In the genomic region with DNA sequence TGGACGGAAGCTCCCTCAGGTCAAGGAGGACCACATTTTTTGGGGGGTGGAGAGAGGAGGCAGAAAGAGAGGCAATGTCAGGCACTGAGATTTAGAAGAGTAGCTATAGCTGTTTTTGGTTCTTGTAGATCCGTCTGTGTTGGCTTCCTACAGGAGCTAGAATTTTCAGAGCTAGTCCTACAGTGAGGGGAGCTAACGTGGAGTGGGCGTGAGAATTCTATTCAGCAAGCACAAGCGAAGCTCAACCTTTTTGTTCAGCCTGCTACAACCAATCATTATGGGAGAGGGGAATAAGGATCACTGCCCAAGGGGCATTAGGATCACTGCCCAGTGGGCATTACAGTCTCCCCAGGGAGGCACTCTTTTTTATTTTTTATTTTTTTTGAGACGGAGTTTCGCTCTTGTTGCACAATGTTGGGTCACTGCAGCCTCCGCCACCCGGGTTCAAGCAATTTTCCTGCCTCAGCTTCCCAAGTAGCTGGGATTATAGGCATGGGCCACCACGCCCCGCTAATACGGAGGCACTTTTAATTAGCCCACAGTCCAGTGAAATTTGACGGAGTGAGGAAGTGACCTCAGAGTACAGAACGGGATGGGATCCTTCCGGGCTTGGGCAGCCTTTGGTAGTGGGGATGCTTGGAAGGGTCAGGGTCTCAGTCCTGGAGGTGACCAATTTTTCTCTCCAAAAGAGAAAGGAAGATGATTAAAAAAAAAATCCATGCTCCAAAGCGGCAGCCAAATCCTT, we compare ENCODE assay signal across 8 cellular contexts. TPM values are rescaled to one million over a fixed set of nuclear protein-coding genes. Genes with fewer than 3 reads are reported as not detected.
DNase-seq lines count a peak whose midpoint lies in the region; ATAC-seq and TF ChIP-seq lines count a peak whose summit lies in the region.

No MANE protein-coding gene starts in this region.

- H3K4me3 Mint-ChIP-seq in H9: peak overlapping the region; percentile 82 to 92
- peak overlapping the region; percentile 90 for H3K4me3 Mint-ChIP-seq in activated CD4-positive, alpha-beta memory T cell treated with anti-CD3 and anti-CD28 coated beads, Interleukin-2, amount 10 ng/mL, durations not matched to agents 7 days and 5 days

- no peak for DNase-seq in A673 (ENCODE audit: low spot score)
- no peak for DNase-seq in H9
- no peak for DNase-seq in activated CD4-positive, alpha-beta memory T cell treated with anti-CD3 and anti-CD28 coated beads, Interleukin-2, amount 10 ng/mL, durations not matched to agents 7 days and 5 days
- peak in 4 of 5 donors; percentile 37 to 50 (median 42) for DNase-seq in heart left ventricle
- DNase-seq in retinal pigment epithelial cell (ENCODE audit: low read depth): no peak
- DNase-seq in KG1 (lab: John Stamatoyannopoulos, UW): no peak
- DNase-seq in stimulated activated naive CD4-positive, alpha-beta T cell (lab: John Stamatoyannopoulos, UW): no peak

- H3K9me3 ChIP-seq in A673 (ENCODE audit: low read depth, low read length, poor library complexity, severe bottlenecking) (no peaks in the 10 kb centered on the region), H9 (ENCODE audit: control insufficient read depth, low read depth, low read length) (no peaks in the 10 kb centered on the region), heart left ventricle (no peaks in the 10 kb centered on the region)

- no peak overlapping the region for H3K23ac ChIP-seq in H9 (ENCODE audit: insufficient read length, low read depth, low read length)

- no peak overlapping the region for H2AFZ ChIP-seq in H9 (ENCODE audit: low read length)

- peaks cover 23% of the 10 kb centered on the region for H3K4me1 ChIP-seq in A673 (ENCODE audit: insufficient read depth, low read length, poor library complexity, severe bottlenecking)
- peaks cover 3% of the 10 kb centered on the region; the same call in 1 of the 2 replicates for H3K4me1 ChIP-seq in H9 (ENCODE audit: insufficient read depth, low read length)
- H3K4me1 ChIP-seq in heart left ventricle: peaks cover 9 to 40% (median 34%) of the 10 kb centered on the region in 12 donors

- intact Hi-C loops in A673 (cut with micrococcal nuclease; ENCODE audit: unreplicated experiment): no loop called here
- intact Hi-C loops in heart left ventricle (cut with DNase I): loop anchor here in 9 of 10 donors (2.0 to 10.0 kb wide), 12 partner anchors 44 to 199 kb away; partner anchors contain the start of gene RNF24 (in 1 of the 9)

- no peak for TF ChIP-seq POLR2A in heart left ventricle (IDR thresholded peaks at IDR 0.05)

- no peak overlapping the region for H2BK12ac ChIP-seq in H9 (ENCODE audit: insufficient read length, low read depth, low read length)

- no peak overlapping the region for H2BK120ac ChIP-seq in H9 (ENCODE audit: low read depth, low read length, poor library complexity, severe bottlenecking)

- H3K23me2 ChIP-seq in H9 (ENCODE audit: insufficient read length, low read depth, low read length, poor library complexity, severe bottlenecking): peaks cover 20% of the 10 kb centered on the region

- ATAC-seq in heart left ventricle (peak; percentile 16 to 38 (median 30)), HG03432 (IDR thresholded peaks at IDR 0.05; ENCODE audit: unreplicated experiment) (no peak)

- peaks cover 4 to 5% of the 10 kb centered on the region in 2 experiments; a peak in 2 of 5 replicates for H3K9me3 Mint-ChIP-seq in H9
- H3K9me3 Mint-ChIP-seq in activated CD4-positive, alpha-beta memory T cell treated with anti-CD3 and anti-CD28 coated beads, Interleukin-2, amount 10 ng/mL, durations not matched to agents 7 days and 5 days: no peaks in the 10 kb centered on the region

- BruUV-seq in A673 (replicated peaks; lab: Mats Ljungman, UMichigan): TSS peak; percentile 59

- H3K27ac Mint-ChIP-seq in H9: peak overlapping the region; percentile 95 to 98 (median 95); a peak in 6 of 7 replicates
- H3K27ac Mint-ChIP-seq in activated CD4-positive, alpha-beta memory T cell treated with anti-CD3 and anti-CD28 coated beads, Interleukin-2, amount 10 ng/mL, durations not matched to agents 7 days and 5 days: peak overlapping the region; percentile 94

- H2AK5ac ChIP-seq in H9 (ENCODE audit: insufficient read length, low read length): no peak overlapping the region

- H4K5ac ChIP-seq in H9 (ENCODE audit: insufficient read length, low read depth, low read length): no peak overlapping the region

- H3K27me3 Mint-ChIP-seq in H9 (ENCODE audit: low read depth): no peaks in the 10 kb centered on the region
- H3K27me3 Mint-ChIP-seq in activated CD4-positive, alpha-beta memory T cell treated with anti-CD3 and anti-CD28 coated beads, Interleukin-2, amount 10 ng/mL, durations not matched to agents 7 days and 5 days: no peaks in the 10 kb centered on the region

- POLR2A ChIA-PET in A673 (lab: Charles Lee; ENCODE audit: low non-redundant PET): interaction anchor here (0.5 kb wide), 1 partner anchor 12 kb away, joined by 3 read pairs; no protein-coding TSS in a partner anchor
- POLR2A ChIA-PET in activated CD4-positive, alpha-beta memory T cell treated with anti-CD3 and anti-CD28 coated beads, Interleukin-2, amount 10 ng/mL, durations not matched to agents 7 days and 5 days (lab: Charles Lee): interaction anchor here (0.6 to 2.1 kb wide), 11 partner anchors 19 to 222 kb away, joined by 3 to 9 read pairs (median 3); partner anchors contain the start of gene ADISSP

- H3K4me3 ChIP-seq in A673 (ENCODE audit: low read depth, low read length, poor library complexity, severe bottlenecking) (peak overlapping the region; percentile 73), heart left ventricle (peak overlapping the region; percentile 59 to 100 (median 96)), retinal pigment epithelial cell (ENCODE audit: low read length) (peak overlapping the region; percentile 78)

- peaks cover 21% of the 10 kb centered on the region for H3K36me3 ChIP-seq in A673 (ENCODE audit: insufficient read depth, low read length, poor library complexity, severe bottlenecking)
- H3K36me3 ChIP-seq in heart left ventricle: peaks cover 0 to 9% (median 0%) of the 10 kb centered on the region in 9 donors

- no peak overlapping the region for H3K4ac ChIP-seq in H9 (ENCODE audit: low read depth, low read length)

- no peak overlapping the region for H2BK20ac ChIP-seq in H9 (ENCODE audit: low read depth, low read length, poor library complexity, severe bottlenecking)

- WGBS in H9 (ENCODE audit: extremely low coverage, insufficient read length, low lambda C conversion rate): no CpG with 5 or more reads among the region's 16 CpGs
- WGBS in heart left ventricle, 4 donors: 23 to 31% (median 26%) methylated on average over 16 of the region's 16 CpGs

- peak overlapping the region; percentile 83 for H3K27ac ChIP-seq in A673 (ENCODE audit: low read depth, low read length, poor library complexity, severe bottlenecking)
- peak overlapping the region; percentile 67 for H3K27ac ChIP-seq in H9 (ENCODE audit: insufficient read length, low read depth, low read length)
- peak overlapping the region; percentile 72 to 99 (median 96) for H3K27ac ChIP-seq in heart left ventricle

- no peaks in the 10 kb centered on the region for H3K79me1 ChIP-seq in H9 (ENCODE audit: insufficient read depth, low read depth, low read length, poor library complexity, severe bottlenecking)

- no peak overlapping the region for H3K9ac ChIP-seq in H9 (ENCODE audit: extremely low read depth, insufficient read length, low read length)

- H3K4me2 ChIP-seq in H9 (ENCODE audit: insufficient read depth, insufficient read length, low read length): peak overlapping the region; percentile 53

- H4K20me1 ChIP-seq in H9 (ENCODE audit: control insufficient read depth, insufficient read depth, insufficient read length): no peaks in the 10 kb centered on the region

- H2BK15ac ChIP-seq in H9 (ENCODE audit: low read depth, low read length): no peak overlapping the region

- H4K91ac ChIP-seq in H9 (ENCODE audit: insufficient read length, low read depth, low read length): no peak overlapping the region

- H3K14ac ChIP-seq in H9 (ENCODE audit: insufficient read depth, low read length): no peak overlapping the region

- no peak overlapping the region for H4K8ac ChIP-seq in H9 (replicated peaks; ENCODE audit: insufficient read length, low read depth, low read length)

- no peak overlapping the region for H3T11ph ChIP-seq in H9 (ENCODE audit: low read length)

- no peak overlapping the region for H2BK5ac ChIP-seq in H9 (ENCODE audit: insufficient read length, low read length)

- TF ChIP-seq CTCF in A673 (conservative IDR thresholded peaks at IDR 0.05; ENCODE audit: low read depth, low read length): no peak
- TF ChIP-seq CTCF in H9 (conservative IDR thresholded peaks at IDR 0.05): no peak
- TF ChIP-seq CTCF in heart left ventricle (IDR thresholded peaks at IDR 0.05): no peak
- TF ChIP-seq CTCF in retinal pigment epithelial cell (conservative IDR thresholded peaks at IDR 0.05; ENCODE audit: low read depth, low read length): no peak

- no peaks in the 10 kb centered on the region for H3K27me3 ChIP-seq in A673 (replicated peaks; ENCODE audit: insufficient read depth, low read depth, low read length, poor library complexity)
- no peaks in the 10 kb centered on the region for H3K27me3 ChIP-seq in H9 (ENCODE audit: insufficient read depth, low read length)
- H3K27me3 ChIP-seq in heart left ventricle: no peaks in the 10 kb centered on the region

- no peak overlapping the region for H3K18ac ChIP-seq in H9 (ENCODE audit: insufficient read length, low read depth, low read length)

- H3K4me1 Mint-ChIP-seq in H9: peaks cover 33 to 37% of the 10 kb centered on the region in 2 experiments
- H3K4me1 Mint-ChIP-seq in activated CD4-positive, alpha-beta memory T cell treated with anti-CD3 and anti-CD28 coated beads, Interleukin-2, amount 10 ng/mL, durations not matched to agents 7 days and 5 days: peaks cover 41% of the 10 kb centered on the region

- CTCF ChIA-PET in A673 (lab: Charles Lee): interaction anchor here (0.6 kb wide), 1 partner anchor 38 kb away, joined by 4 read pairs; no protein-coding TSS in a partner anchor
- CTCF ChIA-PET in activated CD4-positive, alpha-beta memory T cell treated with anti-CD3 and anti-CD28 coated beads, Interleukin-2, amount 10 ng/mL, durations not matched to agents 7 days and 5 days (lab: Charles Lee): interaction anchor here (0.6 to 2.3 kb wide), 5 partner anchors 22 to 196 kb away, joined by 3 to 8 read pairs (median 4); partner anchors contain the start of gene AP5S1

- H3K36me3 Mint-ChIP-seq in H9 (ENCODE audit: insufficient read depth in 1 of 3, low read depth in 3 of 3): peaks cover 24 to 42% (median 27%) of the 10 kb centered on the region in 3 experiments
- H3K36me3 Mint-ChIP-seq in activated CD4-positive, alpha-beta memory T cell treated with anti-CD3 and anti-CD28 coated beads, Interleukin-2, amount 10 ng/mL, durations not matched to agents 7 days and 5 days (ENCODE audit: low read depth): peaks cover 54% of the 10 kb centered on the region

- no peak overlapping the region for H3K56ac ChIP-seq in H9 (ENCODE audit: insufficient read length, low read depth, low read length)

- peaks cover 36% of the 10 kb centered on the region for H3K79me2 ChIP-seq in H9 (ENCODE audit: insufficient read depth, low read length)

RNA-seq across cellular contexts. Expression of gene PANK2, which starts 1.1 kb away (rescaled TPM):
- total RNA-seq in A673 (2021) (71.0 and 77.4 TPM in 2 replicates), H9 (2021) (61.0 and 65.4 TPM in 2 replicates), heart left ventricle (10 to 100 TPM; 15.9 to 28.9 (median 18.1) TPM)
- total RNA-seq in activated CD4-positive, alpha-beta memory T cell treated with anti-CD3 and anti-CD28 coated beads, Interleukin-2, amount 10 ng/mL, durations not matched to agents 7 days and 5 days: 10 to 100 TPM; 63.3 to 63.8 TPM
- polyA plus RNA-seq in heart left ventricle: 10 to 100 TPM; 13.9 to 24.2 TPM

RNA-seq across cellular contexts. Expression of gene MAVS, which starts 41.4 kb away (rescaled TPM):
- total RNA-seq in A673 (2021): 28.2 and 32.4 TPM in 2 replicates
- total RNA-seq in H9 (2021): 24.2 and 24.3 TPM in 2 replicates
- 10 to 100 TPM; 31.1 to 31.6 TPM for total RNA-seq in activated CD4-positive, alpha-beta memory T cell treated with anti-CD3 and anti-CD28 coated beads, Interleukin-2, amount 10 ng/mL, durations not matched to agents 7 days and 5 days
- total RNA-seq in heart left ventricle: 10 to 100 TPM; 32.5 to 74.0 (median 43.3) TPM
- 10 to 100 TPM; 41.8 to 49.6 TPM for polyA plus RNA-seq in heart left ventricle

Comparison
In these comparisons a context has a peak if more than half of its experiments do, and no peak if none do; other contexts are left out.
1. DNase-seq: peak in heart left ventricle (4 of 5); none in A673 (single experiment), H9 (single experiment), activated CD4-positive, alpha-beta memory T cell treated with anti-CD3 and anti-CD28 coated beads, Interleukin-2, amount 10 ng/mL, durations not matched to agents 7 days and 5 days (single experiment), retinal pigment epithelial cell (single experiment), KG1 (single experiment) and stimulated activated naive CD4-positive, alpha-beta T cell (0 of 6).
2. Peak in every context shown above with its lines, with median percentiles within 50 percentile points of each other: H3K27ac ChIP-seq and H3K4me3 ChIP-seq.